9 cellular contexts compared by ENCODE assay signal in genomic region chr21:44013380-44014088, GRCh38. TPM values are rescaled to one million over a fixed set of nuclear protein-coding genes. Genes with fewer than 3 reads are reported as not detected.
DNase-seq lines count a peak whose midpoint lies in the region; ATAC-seq, FAIRE-seq and TF ChIP-seq lines count a peak whose summit lies in the region.
"Had no signal": no experiment of that assay in that cellular context is flagged by ENCODE, and none has a peak within 500 bp of the region (broad histone marks: within the 10 kb centered on the region; RNA-seq: fewer than 3 reads in every experiment).

No MANE protein-coding gene starts in this region.

- H3K36me3 Mint-ChIP-seq in astrocyte (ENCODE audit: low read depth, unreplicated experiment): peaks cover under 1% of the 10 kb centered on the region

- H3K79me2 ChIP-seq in astrocyte (ENCODE audit: insufficient read depth, low read length): peaks cover 68% of the 10 kb centered on the region

- no peaks in the 10 kb centered on the region for H3K27me3 Mint-ChIP-seq in astrocyte (ENCODE audit: low read depth, unreplicated experiment)

- H3K36me3 ChIP-seq in astrocyte (ENCODE audit: insufficient read depth, low read length): no peaks in the 10 kb centered on the region
- H3K36me3 ChIP-seq in kidney epithelial cell (ENCODE audit: control insufficient read depth, insufficient read depth, low read length): no peaks in the 10 kb centered on the region

- no peaks in the 10 kb centered on the region for H3K9me3 Mint-ChIP-seq in astrocyte (ENCODE audit: unreplicated experiment)

- H2AFZ ChIP-seq in astrocyte (ENCODE audit: low read depth, low read length): no peak overlapping the region

- H3K4me3 Mint-ChIP-seq in astrocyte (ENCODE audit: unreplicated experiment): peak overlapping the region; percentile 89

- peaks cover 52% of the 10 kb centered on the region for H4K20me1 ChIP-seq in astrocyte (ENCODE audit: insufficient read depth, low read length)

- H3K4me2 ChIP-seq in astrocyte (ENCODE audit: low read length): peak overlapping the region; percentile 97

- peak overlapping the region; percentile 91 for H3K9ac ChIP-seq in astrocyte (ENCODE audit: low read length)

- no peak for TF ChIP-seq CTCF in astrocyte (IDR thresholded peaks at IDR 0.05; ENCODE audit: insufficient read depth, low read depth, low read length)
- TF ChIP-seq CTCF in kidney epithelial cell (IDR thresholded peaks at IDR 0.05; ENCODE audit: insufficient read depth, low read length, poor library complexity, severe bottlenecking): peak; percentile 14

- H3K27me3 ChIP-seq in astrocyte (ENCODE audit: insufficient read depth, low read length): no peaks in the 10 kb centered on the region
- no peaks in the 10 kb centered on the region for H3K27me3 ChIP-seq in kidney epithelial cell (ENCODE audit: control insufficient read depth, insufficient read depth, low read length)

- H3K27ac Mint-ChIP-seq in astrocyte (ENCODE audit: unreplicated experiment): peak overlapping the region; percentile 80

- DNase-seq in DMS 273 (lab: John Stamatoyannopoulos, UW; ENCODE audit: unreplicated experiment) (peak; percentile 60), DMS 273 treated with DMSO at 0.1 percent for 48 hours (lab: John Stamatoyannopoulos, UW) (no peak), OCI-M1 (lab: John Stamatoyannopoulos, UW) (peak; percentile 75), astrocyte (ENCODE audit: low read depth) (no peak), kidney epithelial cell (ENCODE audit: low read depth) (no peak), NCI-H2081 treated with DMSO at 0.1 percent for 48 hours (lab: John Stamatoyannopoulos, UW) (no peak)
- DNase-seq in stimulated activated CD8-positive, alpha-beta memory T cell treated with anti-CD3 and anti-CD28 coated beads, Interleukin-4, amount 100 ng/mL, for 24 hours (ENCODE audit: low read depth): peak; percentile 10

- ATAC-seq in HG03439 (IDR thresholded peaks at IDR 0.05; ENCODE audit: unreplicated experiment): no peak

- no peaks in the 10 kb centered on the region for H3K9me3 ChIP-seq in astrocyte (ENCODE audit: insufficient read depth, low read depth, low read length)

- FAIRE-seq in astrocyte (lab: Jason Lieb, UNC): no peak
- FAIRE-seq: A204.1 had no signal

- peaks cover 34% of the 10 kb centered on the region for H3K4me1 Mint-ChIP-seq in astrocyte (ENCODE audit: low read depth, unreplicated experiment)

- peak overlapping the region; percentile 74 for H3K4me3 ChIP-seq in astrocyte (ENCODE audit: insufficient read depth, low read depth, low read length)
- H3K4me3 ChIP-seq in kidney epithelial cell (ENCODE audit: low read depth, low read length): peak overlapping the region; percentile 85

- peaks cover 16% of the 10 kb centered on the region for H3K4me1 ChIP-seq in astrocyte (ENCODE audit: insufficient read depth, low read length)

- peak overlapping the region; percentile 64 for H3K27ac ChIP-seq in astrocyte (ENCODE audit: low read depth, low read length)

RNA-seq across cellular contexts. Expression of gene TRAPPC10, which starts 1.4 kb away (rescaled TPM):
- total RNA-seq in astrocyte (42.3 and 45.7 TPM in 2 replicates), kidney epithelial cell (30.9 and 35.0 TPM in 2 replicates)

Comparison
In these comparisons a context has a peak if more than half of its experiments do, and no peak if none do; other contexts are left out.
1. DNase-seq: peak in DMS 273 (single experiment), OCI-M1 (single experiment) and stimulated activated CD8-positive, alpha-beta memory T cell treated with anti-CD3 and anti-CD28 coated beads, Interleukin-4, amount 100 ng/mL, for 24 hours (single experiment); none in DMS 273 treated with DMSO at 0.1 percent for 48 hours (single experiment), astrocyte (single experiment), kidney epithelial cell (single experiment) and NCI-H2081 treated with DMSO at 0.1 percent for 48 hours (single experiment).